6 cellular contexts compared by ENCODE assay signal in genomic region chr6:105194591-105194990, GRCh38.
"Had no signal": no experiment of that assay in that cellular context is flagged by ENCODE, and none has a peak within 500 bp of the region (broad histone marks: within the 10 kb centered on the region; RNA-seq: fewer than 3 reads in every experiment).

No MANE protein-coding gene starts in this region.

- H3K4me3 ChIP-seq: K562 had no signal

- ATAC-seq: HepG2, K562 had no signal

- DNase-seq: GOT3, H7, HCEC 1CT, KG1 had no signal
